Comparison of ENCODE assay signal across 8 cellular contexts in genomic region chr7:47100815-47101435, GRCh38.
A peak's percentile ranks its signal among the peaks of the same experiment; 100 is the strongest.
DNase-seq lines count a peak whose midpoint lies in the region; ATAC-seq, FAIRE-seq and TF ChIP-seq lines count a peak whose summit lies in the region.

No MANE protein-coding gene starts in this region.

- in situ Hi-C loops in gastrocnemius medialis (cut with MboI; ENCODE audit: low sequenced_read_pairs in 4 of 4): no loop called here

- POLR2A ChIA-PET in A549 (lab: Yijun Ruan, JAX): interaction anchor here (1.1 kb wide), 1 partner anchor 1180 kb away, joined by 3 read pairs; no protein-coding TSS in a partner anchor

- no peak overlapping the region for H2AFZ ChIP-seq in OCI-LY3 (ENCODE audit: low read depth, low read length)

- TF ChIP-seq POLR2A in A549 (IDR thresholded peaks at IDR 0.05; ENCODE audit: low read length) (no peak), erythroblast (IDR thresholded peaks at IDR 0.05; ENCODE audit: low read length) (no peak), gastrocnemius medialis (IDR thresholded peaks at IDR 0.05) (no peak)

- 16% methylated on average over 5 of the region's 5 CpGs for WGBS in A549 (ENCODE audit: missing lambda C conversion rate)

- H3K9me3 ChIP-seq in A549 (no peaks in the 10 kb centered on the region), OCI-LY3 (ENCODE audit: insufficient read depth, low read length) (no peaks in the 10 kb centered on the region), gastrocnemius medialis (no peaks in the 10 kb centered on the region)

- TF ChIP-seq CTCF in A549 (IDR thresholded peaks at IDR 0.05) (peak; percentile 68), OCI-LY3 (IDR thresholded peaks at IDR 0.05; ENCODE audit: low read depth, low read length) (peak; percentile 65), gastrocnemius medialis (IDR thresholded peaks at IDR 0.05 in 4 of 5, conservative IDR thresholded peaks at IDR 0.05 in 1 of 5) (peak in 3 of 5 experiments; percentile 11 to 39 (median 21))

- DNase-seq in A549 (ENCODE audit: low read depth in 1 of 2, low spot score in 1 of 2) (peak; percentile 45 to 79), erythroblast (lab: John Stamatoyannopoulos, UW) (peak; percentile 13 to 41), gastrocnemius medialis (no peak), NCI-H510A (lab: John Stamatoyannopoulos, UW) (no peak), cortex of kidney (lab: John Stamatoyannopoulos, UW) (no peak)

- no peak overlapping the region for H3K9ac ChIP-seq in OCI-LY3 (ENCODE audit: low read length)

- no peak for TF ChIP-seq EP300 in A549 (IDR thresholded peaks at IDR 0.05)

- H3K27ac ChIP-seq in A549 (peak overlapping the region; percentile 23 to 31; a peak in 1 of 6 replicates), OCI-LY3 (ENCODE audit: low read length) (no peak overlapping the region), gastrocnemius medialis (no peak overlapping the region)

- H3K36me3 ChIP-seq in OCI-LY3 (replicated peaks; ENCODE audit: low read depth, low read length) (no peaks in the 10 kb centered on the region), gastrocnemius medialis (no peaks in the 10 kb centered on the region)

- H3K4me2 ChIP-seq in A549 (peak overlapping the region; percentile 77), OCI-LY3 (ENCODE audit: low read length) (no peak overlapping the region)

- H3K79me2 ChIP-seq in OCI-LY3 (ENCODE audit: low read length): no peaks in the 10 kb centered on the region

- intact Hi-C loops in gastrocnemius medialis (cut with DNase I; ENCODE audit: low total_unique reads): no loop called here

- peak; percentile 56 to 62 for TF ChIP-seq RAD21 in A549 (conservative IDR thresholded peaks at IDR 0.05 in 1 of 2, IDR thresholded peaks at IDR 0.05 in 1 of 2)

- peak overlapping the region; percentile 28; the same call in 2 of the 3 replicates for H3K4me3 ChIP-seq in A549
- no peak overlapping the region for H3K4me3 ChIP-seq in OCI-LY3 (ENCODE audit: low read length)
- H3K4me3 ChIP-seq in gastrocnemius medialis: no peak overlapping the region

- H3K4me1 ChIP-seq in A549 (peaks cover 4% of the 10 kb centered on the region; the same call in 1 of the 3 replicates), OCI-LY3 (ENCODE audit: low read length) (peaks cover 10% of the 10 kb centered on the region), gastrocnemius medialis (no peaks in the 10 kb centered on the region)

- CTCF ChIA-PET in A549 (lab: Yijun Ruan, JAX): interaction anchor here (0.6 to 4.8 kb wide), 28 partner anchors 8 to 1237 kb away, joined by 3 to 40 read pairs (median 4); partner anchors contain the start of gene IGFBP3

- ATAC-seq in A549 (peak; percentile 92 to 97), GM21576 (IDR thresholded peaks at IDR 0.05; ENCODE audit: unreplicated experiment) (peak; percentile 52), gastrocnemius medialis (no peak), GM21390 (IDR thresholded peaks at IDR 0.05; ENCODE audit: unreplicated experiment) (no peak)

- FAIRE-seq in A549 (lab: Jason Lieb, UNC): peak; percentile 74

- H3K27me3 ChIP-seq in OCI-LY3 (ENCODE audit: low read depth, low read length) (no peaks in the 10 kb centered on the region), gastrocnemius medialis (no peaks in the 10 kb centered on the region)

- no peaks in the 10 kb centered on the region for H4K20me1 ChIP-seq in OCI-LY3 (ENCODE audit: insufficient read depth, low read length)

TF ChIP-seq in A549, 52 proteins besides CTCF, POLR2A, EP300 and RAD21:
- TF ChIP-seq SMC3 (IDR thresholded peaks at IDR 0.05) (peak; percentile 58), MAFK (IDR thresholded peaks at IDR 0.05; ENCODE audit: partially characterized antibody) (peak; percentile 95), HMGXB4 (CRISPR knock-in tag; IDR thresholded peaks at IDR 0.05; ENCODE audit: borderline replicate concordance) (no peak)

Comparison
In these comparisons a context has a peak if more than half of its experiments do, and no peak if none do; other contexts are left out.
1. ATAC-seq: peak in A549 (2 of 2) and GM21576 (single experiment); none in gastrocnemius medialis (0 of 2) and GM21390 (single experiment).
2. DNase-seq: peak in A549 (2 of 2) and erythroblast (2 of 2); none in gastrocnemius medialis (0 of 2), NCI-H510A (single experiment) and cortex of kidney (single experiment).
3. H3K27ac ChIP-seq: peak in A549 (2 of 2); none in OCI-LY3 (single experiment) and gastrocnemius medialis (0 of 4).
4. Peak in every context shown above with its lines, with median percentiles within 50 percentile points of each other: CTCF ChIP-seq.